Comparison of ENCODE assay signal across 6 cellular contexts in the genomic region with DNA sequence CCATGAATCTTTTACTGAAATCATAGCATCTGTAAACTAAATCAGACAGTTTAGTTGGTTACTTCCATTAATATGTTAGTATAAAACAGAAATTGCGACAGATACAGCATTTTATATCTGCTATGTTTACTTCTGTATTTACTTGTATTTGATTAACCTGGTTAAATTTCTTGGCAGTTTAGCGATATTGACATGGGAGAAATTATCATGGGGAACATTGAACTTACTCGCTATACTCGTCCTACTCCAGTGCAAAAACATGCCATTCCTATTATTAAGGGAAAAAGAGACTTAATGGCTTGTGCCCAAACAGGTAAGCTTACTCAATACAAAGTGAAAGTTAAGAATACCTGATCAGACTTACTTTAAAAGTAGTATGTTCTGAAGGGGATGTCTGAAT. TPM values are rescaled to one million over a fixed set of nuclear protein-coding genes. Genes with fewer than 3 reads are reported as not detected.
"Had no signal": no experiment of that assay in that cellular context is flagged by ENCODE, and none has a peak within 500 bp of the region (broad histone marks: within the 10 kb centered on the region; RNA-seq: fewer than 3 reads in every experiment).

No MANE protein-coding gene starts in this region.

- ATAC-seq: HepG2, K562 had no signal

- DNase-seq: IMR-90, KBM-7, KG1 had no signal

RNA-seq across cellular contexts. Expression of gene DDX3Y, which starts 8.9 kb away (rescaled TPM):
- total RNA-seq: HT-29, IMR-90 had no signal
